Comparison of ENCODE assay signal across 1 cellular context in genomic region chr2:24971550-24972314, GRCh38.
TF ChIP-seq lines count a peak whose summit lies in the region.

Gene DNAJC27, minus strand, starts transcription at chr2:24971955. Its CDS starts 51 bp downstream, at chr2:24971904.

TF ChIP-seq in K562, 482 proteins besides CTCF, POLR2A, EP300 and RAD21 (continued from another document and continues in another):
- no peak for TF ChIP-seq FOXO4 (CRISPR knock-in tag; IDR thresholded peaks at IDR 0.05)
- peak; percentile 83 for TF ChIP-seq TAF1 (IDR thresholded peaks at IDR 0.05; ENCODE audit: control insufficient read depth, extremely low read depth, insufficient read depth, low read length, severe bottlenecking)
- TF ChIP-seq PRDM10 (IDR thresholded peaks at IDR 0.05; ENCODE audit: partially characterized antibody) = peak; percentile 55
- TF ChIP-seq PBX2 (CRISPR knock-in tag; IDR thresholded peaks at IDR 0.05; ENCODE audit: low read depth) = peak; percentile 93
- TF ChIP-seq PBX2 (tag; conservative IDR thresholded peaks at IDR 0.05; ENCODE audit: low read depth) = peak; percentile 96
- TF ChIP-seq SIRT6 (IDR thresholded peaks at IDR 0.05; ENCODE audit: low read depth, low read length) = no peak
- 0 out of 2 replicates have a peak, but pooled peaks have one; percentile 26 for TF ChIP-seq NCOA6 (IDR thresholded peaks at IDR 0.05)
- peak; percentile 95 for TF ChIP-seq KDM5B (IDR thresholded peaks at IDR 0.05; ENCODE audit: insufficient replicate concordance, low read depth, low read length)
- TF ChIP-seq ZFP91 (CRISPR knock-in tag; IDR thresholded peaks at IDR 0.05) = 0 out of 2 replicates have a peak, but pooled peaks have one; percentile 47
- 0 out of 4 replicates have a peak, but pooled peaks of 1 of the 2 experiments have one; percentile 36 for TF ChIP-seq BCLAF1 (IDR thresholded peaks at IDR 0.05; ENCODE audit: borderline replicate concordance in 1 of 2, control insufficient read depth in 1 of 2, low read depth in 2 of 2, low read length in 1 of 2)
- TF ChIP-seq ARID1B (IDR thresholded peaks at IDR 0.05) = no peak; the same call in none of the 2 replicates
- peak; percentile 93 for TF ChIP-seq JUN (IDR thresholded peaks at IDR 0.05; ENCODE audit: borderline replicate concordance, low read depth, low read length)
- TF ChIP-seq JUN (CRISPR knock-in tag; IDR thresholded peaks at IDR 0.05; ENCODE audit: borderline replicate concordance) = peak; percentile 96
- no peak for TF ChIP-seq PTBP1 (IDR thresholded peaks at IDR 0.05; ENCODE audit: low read depth, low read length)
- peak; percentile 16; the same call in 1 of the 2 replicates for TF ChIP-seq ZNF197 (CRISPR knock-in tag; IDR thresholded peaks at IDR 0.05; ENCODE audit: low read depth)
- TF ChIP-seq ZNF263 (CRISPR knock-in tag; IDR thresholded peaks at IDR 0.05; ENCODE audit: borderline replicate concordance) = peak; percentile 60; the same call in 1 of the 2 replicates
- 0 out of 2 replicates have a peak, but pooled peaks have one; percentile 47 for TF ChIP-seq REST (CRISPR knock-in tag; IDR thresholded peaks at IDR 0.05; ENCODE audit: low read depth)
- no peak for TF ChIP-seq TRIM25 (IDR thresholded peaks at IDR 0.05; ENCODE audit: borderline replicate concordance)
- peak; percentile 93 for TF ChIP-seq POLR2B (IDR thresholded peaks at IDR 0.05; ENCODE audit: low read depth, partially characterized antibody)
- no peak for TF ChIP-seq THRAP3 (IDR thresholded peaks at IDR 0.05; ENCODE audit: borderline replicate concordance)
- TF ChIP-seq ERF (CRISPR knock-in tag; IDR thresholded peaks at IDR 0.05) = 0 out of 2 replicates have a peak, but pooled peaks have one; percentile 54
- peak; percentile 56 for TF ChIP-seq FOS (IDR thresholded peaks at IDR 0.05; ENCODE audit: extremely low read depth, insufficient read length)
- peak in 1 of 2 experiments; percentile 55; a peak in 1 of 4 replicates for TF ChIP-seq UBTF (IDR thresholded peaks at IDR 0.05; ENCODE audit: borderline replicate concordance in 1 of 2, low read depth in 2 of 2, low read length in 2 of 2)
- TF ChIP-seq ZFX (CRISPR knock-in tag; IDR thresholded peaks at IDR 0.05) = peak; percentile 96
- peak; percentile 61 for TF ChIP-seq MBD2 (IDR thresholded peaks at IDR 0.05; ENCODE audit: borderline replicate concordance, low read depth)
- peak; percentile 50 for TF ChIP-seq THAP12 (CRISPR knock-in tag; IDR thresholded peaks at IDR 0.05)
- TF ChIP-seq HCFC1 (IDR thresholded peaks at IDR 0.05; ENCODE audit: low read depth, low read length) = peak; percentile 65
- TF ChIP-seq KAT8 (IDR thresholded peaks at IDR 0.05; ENCODE audit: low read depth) = no peak
- TF ChIP-seq NFIC (IDR thresholded peaks at IDR 0.05) = peak; percentile 66
